In the genomic region with DNA sequence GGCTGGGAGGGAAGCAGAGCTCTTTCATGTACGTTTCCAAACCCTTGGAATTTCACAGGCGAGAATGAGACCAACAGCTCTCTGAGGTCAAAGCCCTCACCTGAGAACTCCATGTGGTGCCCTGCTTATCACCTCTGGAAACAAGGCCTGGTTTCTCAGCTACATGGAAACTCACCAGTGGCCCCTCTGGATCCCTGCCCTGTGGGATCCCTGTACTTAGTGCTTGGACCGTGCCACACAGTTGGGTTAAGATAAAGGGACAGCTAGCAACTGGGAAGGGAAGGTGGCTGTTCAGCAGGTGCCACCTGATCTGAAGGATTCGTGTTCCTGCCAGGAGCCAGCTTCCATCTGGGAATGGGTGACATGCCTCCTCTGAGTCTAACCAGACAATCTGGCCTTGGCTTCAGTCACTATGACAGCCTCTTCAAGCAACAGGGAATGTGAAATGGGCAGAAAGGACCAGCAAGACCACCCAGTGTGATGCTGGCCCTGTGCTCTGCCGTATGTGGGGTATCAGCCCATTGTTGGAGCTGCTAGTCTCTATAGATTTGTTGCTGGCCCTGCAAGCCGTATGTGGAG, we compare ENCODE assay signal across 25 cellular contexts.
"Had no signal": no experiment of that assay in that cellular context is flagged by ENCODE, and none has a peak within 500 bp of the region (broad histone marks: within the 10 kb centered on the region; RNA-seq: fewer than 3 reads in every experiment).

No MANE protein-coding gene starts in this region.

- DNase-seq: hypothalamus; immature natural killer cell; kidney; lower lobe of right lung; mammary epithelial cell; mesenchymal stem cell; natural killer cell; nephron progenitor cell; ovary; right cardiac atrium; stimulated activated CD4-positive, alpha-beta T cell treated with anti-CD3 and anti-CD28 coated beads, Interleukin-12 subunit alpha, Interleukin-12 subunit beta, amount 100 ng/mL, for 4 hours; stimulated activated CD4-positive, alpha-beta T cell treated with anti-CD3 and anti-CD28 coated beads, Interleukin-15, amount 100 ng/mL, for 24 hours; stimulated activated CD4-positive, alpha-beta T cell treated with anti-CD3 and anti-CD28 coated beads, Interleukin-2, amount 100 ng/mL, for 24 hours; stimulated activated CD4-positive, alpha-beta T cell treated with anti-CD3 and anti-CD28 coated beads, Interleukin-4, amount 100 ng/mL, for 1 hour; stimulated activated naive B cell treated with anti-CD40 and anti-IgM and Interleukin-4, amounts not matched to agents 10 μg/mL and 1 μg/mL and 100 μg/mL, for 72 hours; stimulated activated naive CD8-positive, alpha-beta T cell treated with anti-CD3 and anti-CD28 coated beads, Interleukin-15, Interleukin-2, amounts not matched to agents 100 U/mL and 50 U/mL, for 24 hours; stomach; testis; thyroid gland; trophoblast cell; upper lobe of right lung had no signal

- H3K36me3 ChIP-seq: neural progenitor cell, ovary, thyroid gland, upper lobe of right lung had no signal

- ATAC-seq: lower lobe of right lung; natural killer cell; right cardiac atrium; sciatic nerve; stimulated activated naive B cell treated with anti-CD40 and anti-IgM and Interleukin-4, amounts not matched to agents 10 μg/mL and 1 μg/mL and 100 μg/mL, for 72 hours; stimulated activated naive CD8-positive, alpha-beta T cell treated with anti-CD3 and anti-CD28 coated beads, Interleukin-15, Interleukin-2, amounts not matched to agents 100 U/mL and 50 U/mL, for 24 hours; upper lobe of right lung had no signal

- H3K27me3 ChIP-seq: heart left ventricle, neural progenitor cell, ovary, stomach, testis, thyroid gland, upper lobe of right lung had no signal

- H3K4me1 ChIP-seq: lower lobe of right lung, neural progenitor cell, testis had no signal

- H3K9ac ChIP-seq: neural progenitor cell had no signal

- H3K9me3 ChIP-seq: heart left ventricle, lower lobe of right lung, ovary, stomach, testis, thyroid gland, upper lobe of right lung had no signal

- H3K4me2 ChIP-seq: neural progenitor cell had no signal

- H3K4me3 ChIP-seq: heart left ventricle, lower lobe of right lung, neural progenitor cell, ovary, skin epidermis, stomach, testis, thyroid gland, upper lobe of right lung had no signal

- H3K27ac ChIP-seq: lower lobe of right lung, neural progenitor cell, ovary, skin epidermis, testis, thyroid gland, upper lobe of right lung had no signal

- H2AFZ ChIP-seq: neural progenitor cell had no signal
